Comparison of ENCODE assay signal across 8 cellular contexts in the genomic region with DNA sequence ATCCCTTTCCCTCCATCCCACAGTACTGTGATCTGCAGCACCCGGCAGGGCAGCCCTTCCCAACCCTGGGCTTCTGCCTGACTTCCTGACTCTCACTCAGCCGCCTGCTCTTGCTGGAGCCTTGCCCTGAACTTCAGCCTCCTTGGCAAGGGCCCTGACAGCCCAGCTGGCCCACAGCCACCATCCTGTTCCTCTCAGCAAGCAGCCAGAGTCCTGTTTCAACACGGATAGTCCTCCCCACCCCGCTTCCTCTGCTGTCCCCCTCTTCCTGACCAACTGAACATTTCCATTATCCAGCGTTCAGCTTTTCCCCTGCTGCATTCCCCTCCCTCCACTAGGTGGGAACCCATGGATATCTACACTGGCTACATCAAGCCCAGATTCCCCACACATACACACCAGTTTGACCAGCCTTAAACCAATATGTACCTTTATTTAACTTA.
DNase-seq lines count a peak whose midpoint lies in the region; ATAC-seq, FAIRE-seq and TF ChIP-seq lines count a peak whose summit lies in the region.

No MANE protein-coding gene starts in this region.

- peak; percentile 84 for ATAC-seq in PC-3
- no peak for ATAC-seq in GM19324 (IDR thresholded peaks at IDR 0.05; ENCODE audit: low FRiP score, unreplicated experiment)

- no peaks in the 10 kb centered on the region for H3K9me2 ChIP-seq in PC-3 (replicated peaks; ENCODE audit: low read length)

- no peak for TF ChIP-seq POLR2A in endothelial cell of umbilical vein (IDR thresholded peaks at IDR 0.05; ENCODE audit: low read depth, low read length)

- H3K9ac ChIP-seq in PC-3 (ENCODE audit: low read length) = no peak overlapping the region
- no peak overlapping the region for H3K9ac ChIP-seq in endothelial cell of umbilical vein (replicated peaks; ENCODE audit: extremely low read depth, insufficient read depth, low read length)

- no TSS peak for BruUV-seq in PC-3 (replicated peaks; lab: Mats Ljungman, UMichigan)
- no TSS peak for BruUV-seq in endothelial cell of umbilical vein (replicated peaks; lab: Mats Ljungman, UMichigan)

- no peaks in the 10 kb centered on the region for H4K20me1 ChIP-seq in PC-3 (ENCODE audit: low read length)
- H4K20me1 ChIP-seq in endothelial cell of umbilical vein (replicated peaks; ENCODE audit: control insufficient read depth, extremely low read depth, insufficient read depth, low read length) = no peaks in the 10 kb centered on the region

- FAIRE-seq in endothelial cell of umbilical vein (lab: Jason Lieb, UNC) = peak; percentile 91

- no peaks in the 10 kb centered on the region for H3K27me3 ChIP-seq in PC-3 (ENCODE audit: low read length)
- H3K27me3 ChIP-seq in endothelial cell of umbilical vein (ENCODE audit: control insufficient read depth in 2 of 2, insufficient read depth in 2 of 2, low read length in 2 of 2) = peaks cover 0 to 2% of the 10 kb centered on the region in 2 experiments
- no peaks in the 10 kb centered on the region for H3K27me3 ChIP-seq in effector memory CD4-positive, alpha-beta T cell (replicated peaks; ENCODE audit: control insufficient read depth, insufficient read depth, low read length, poor library complexity, severe bottlenecking)

- intact Hi-C loops in PC-3 (cut with micrococcal nuclease) (no loop called here), endothelial cell of umbilical vein (cut with micrococcal nuclease) (loop anchor here (1.0 to 2.0 kb wide), 4 partner anchors 17 to 281 kb away; a partner anchor contains a TSS)

- H3K27ac ChIP-seq in PC-3 (ENCODE audit: low read length) (no peak overlapping the region), endothelial cell of umbilical vein (ENCODE audit: insufficient read depth, low read depth, low read length) (no peak overlapping the region)
- H3K27ac ChIP-seq in effector memory CD4-positive, alpha-beta T cell (ENCODE audit: insufficient read depth, low read length, poor library complexity, severe bottlenecking) = no peak overlapping the region

- H3K36me3 ChIP-seq in PC-3 (ENCODE audit: low read depth, low read length) = no peaks in the 10 kb centered on the region
- H3K36me3 ChIP-seq in endothelial cell of umbilical vein (ENCODE audit: control insufficient read depth in 2 of 2, extremely low read depth in 1 of 2, insufficient read depth in 2 of 2, low read length in 2 of 2) = no peaks in the 10 kb centered on the region
- H3K36me3 ChIP-seq in effector memory CD4-positive, alpha-beta T cell (ENCODE audit: control insufficient read depth, insufficient read depth, low read length) = no peaks in the 10 kb centered on the region

- no peaks in the 10 kb centered on the region for H3K79me2 ChIP-seq in PC-3 (ENCODE audit: low read length)
- H3K79me2 ChIP-seq in endothelial cell of umbilical vein (ENCODE audit: control insufficient read depth, insufficient read depth, low read length) = no peaks in the 10 kb centered on the region

- POLR2A ChIA-PET in PC-3 (lab: Charles Lee; ENCODE audit: unreplicated experiment) (no interaction called here), endothelial cell of umbilical vein (lab: Charles Lee) (interaction anchor here (1.3 kb wide), 1 partner anchor 204 kb away, joined by 5 read pairs; a partner anchor contains a TSS)

- H3K4me3 ChIP-seq in PC-3 (ENCODE audit: low read length) = no peak overlapping the region
- H3K4me3 ChIP-seq in endothelial cell of umbilical vein (replicated peaks in 1 of 3; ENCODE audit: insufficient read depth in 1 of 3, low read depth in 1 of 3, low read length in 3 of 3) = no peak overlapping the region
- no peak overlapping the region for H3K4me3 ChIP-seq in effector memory CD4-positive, alpha-beta T cell (ENCODE audit: insufficient read depth, low read depth, low read length, poor library complexity, severe bottlenecking)

- H3F3A ChIP-seq in PC-3 (ENCODE audit: low read length, unreplicated experiment) = no peaks in the 10 kb centered on the region

- dilution Hi-C loops in endothelial cell of umbilical vein (cut with MboI; ENCODE audit: extremely low pct_ligation_motif_present, low sequenced_read_pairs) = no loop called here

- CTCF ChIA-PET in PC-3 (lab: Charles Lee) = no interaction called here
- CTCF ChIA-PET in endothelial cell of umbilical vein (lab: Charles Lee) = interaction anchor here (0.5 to 2.8 kb wide), 15 partner anchors 10 to 211 kb away, joined by 3 to 14 read pairs (median 5); a partner anchor contains a TSS

- no peaks in the 10 kb centered on the region for H3K9me3 ChIP-seq in PC-3 (ENCODE audit: low read length)
- no peaks in the 10 kb centered on the region for H3K9me3 ChIP-seq in endothelial cell of umbilical vein (replicated peaks; ENCODE audit: control insufficient read depth, insufficient read depth, low read length)
- no peaks in the 10 kb centered on the region for H3K9me3 ChIP-seq in effector memory CD4-positive, alpha-beta T cell (ENCODE audit: control insufficient read depth, low read length)

- H3K4me1 ChIP-seq in PC-3 (ENCODE audit: insufficient read depth, low read length) (peaks cover 23% of the 10 kb centered on the region), endothelial cell of umbilical vein (ENCODE audit: control insufficient read depth, extremely low read depth, insufficient read depth, low read length) (peaks cover 21% of the 10 kb centered on the region)
- no peaks in the 10 kb centered on the region for H3K4me1 ChIP-seq in effector memory CD4-positive, alpha-beta T cell (ENCODE audit: control insufficient read depth, insufficient read depth, low read length, poor library complexity, severe bottlenecking)

- H2AFZ ChIP-seq in PC-3 (ENCODE audit: low read length) = peak overlapping the region; percentile 53
- peak overlapping the region; percentile 8 for H2AFZ ChIP-seq in endothelial cell of umbilical vein (ENCODE audit: low read depth, low read length)

- peak; percentile 46 for DNase-seq in GDM1 (lab: John Stamatoyannopoulos, UW)
- DNase-seq in PC-3 = peak; percentile 75
- DNase-seq in endothelial cell of umbilical vein (ENCODE audit: low read depth, low spot score) = peak; percentile 96
- peak; percentile 69 for DNase-seq in midbrain (lab: John Stamatoyannopoulos, UW)
- DNase-seq in stimulated activated CD4-positive, alpha-beta T cell treated with anti-CD3 and anti-CD28 coated beads, Interleukin-2, amount 100 ng/mL, for 48 hours = no peak
- no peak for DNase-seq in NCI-H187 (lab: John Stamatoyannopoulos, UW)
- DNase-seq in effector memory CD4-positive, alpha-beta T cell = no peak

- H3K9me1 ChIP-seq in endothelial cell of umbilical vein (replicated peaks; ENCODE audit: control insufficient read depth, extremely low read depth, insufficient read depth, low read length) = no peaks in the 10 kb centered on the region

- H3K4me2 ChIP-seq in PC-3 (ENCODE audit: low read length) (peak overlapping the region; percentile 60), endothelial cell of umbilical vein (ENCODE audit: insufficient read depth, low read length) (peak overlapping the region; percentile 11)

- peak; percentile 62 for TF ChIP-seq CTCF in PC-3 (conservative IDR thresholded peaks at IDR 0.05; ENCODE audit: low read depth, low read length)
- peak; percentile 34 to 66 for TF ChIP-seq CTCF in endothelial cell of umbilical vein (IDR thresholded peaks at IDR 0.05; ENCODE audit: extremely low read depth in 1 of 2, insufficient read depth in 1 of 2, low read depth in 1 of 2, low read length in 2 of 2)

TF ChIP-seq in endothelial cell of umbilical vein, 7 proteins besides CTCF, POLR2A, EP300 and RAD21:
- peak; percentile 11 for TF ChIP-seq FOS (IDR thresholded peaks at IDR 0.05; ENCODE audit: borderline replicate concordance, insufficient read depth, low read length)
- peak; percentile 65 for TF ChIP-seq POLR2AphosphoS5 (IDR thresholded peaks at IDR 0.05; ENCODE audit: insufficient read depth, low read depth, low read length)
- peak; percentile 22 for TF ChIP-seq GATA2 (IDR thresholded peaks at IDR 0.05; ENCODE audit: insufficient read depth, insufficient read length, low read depth, low read length)
- no peak for TF ChIP-seq EZH2 (IDR thresholded peaks at IDR 0.05; ENCODE audit: borderline replicate concordance, low read depth, low read length, severe bottlenecking)
- no peak for TF ChIP-seq JUN (IDR thresholded peaks at IDR 0.05; ENCODE audit: borderline replicate concordance, insufficient read depth, insufficient read length, low read depth)

Comparison
In these comparisons a context has a peak if more than half of its experiments do, and no peak if none do; other contexts are left out.
1. DNase-seq: peak in GDM1 (single experiment), PC-3 (single experiment), endothelial cell of umbilical vein (single experiment) and midbrain (single experiment); none in stimulated activated CD4-positive, alpha-beta T cell treated with anti-CD3 and anti-CD28 coated beads, Interleukin-2, amount 100 ng/mL, for 48 hours (0 of 2), NCI-H187 (0 of 2) and effector memory CD4-positive, alpha-beta T cell (0 of 3).